8 cellular contexts compared by ENCODE assay signal in the genomic region with DNA sequence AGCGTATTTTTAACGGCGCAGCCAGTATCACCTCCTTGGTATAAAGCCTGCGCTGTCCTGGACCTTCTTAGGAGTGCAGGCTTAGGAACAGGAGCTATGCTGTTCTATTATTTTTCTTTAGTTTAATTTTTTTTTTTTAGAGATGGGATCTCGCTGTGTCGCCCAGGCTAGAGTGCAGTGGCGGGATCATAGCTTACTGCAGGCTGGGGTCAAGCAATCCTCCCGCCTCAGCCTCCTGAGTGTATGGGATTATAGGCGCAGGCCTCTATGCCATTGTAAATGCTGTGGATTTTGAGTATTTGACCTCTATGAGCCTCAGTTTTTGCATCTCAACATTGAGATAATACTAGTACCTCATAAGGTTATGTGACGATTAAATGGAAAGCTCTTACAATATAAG. TPM values are rescaled to one million over a fixed set of nuclear protein-coding genes. Genes with fewer than 3 reads are reported as not detected.
DNase-seq lines count a peak whose midpoint lies in the region; ATAC-seq and TF ChIP-seq lines count a peak whose summit lies in the region.

No MANE protein-coding gene starts in this region.

- H3K4me3 Mint-ChIP-seq in natural killer cell treated with Interleukin-12 subunit alpha and Interleukin-12 subunit beta and Interleukin-15 and Interleukin-18, amount 100 ng/mL, for 72 hours: peak overlapping the region; percentile 93

- H3K9me3 ChIP-seq in AG04450 (ENCODE audit: control insufficient read depth, insufficient read depth, low read length): no peaks in the 10 kb centered on the region; the same call in 1 of the 2 replicates
- no peaks in the 10 kb centered on the region for H3K9me3 ChIP-seq in KOPT-K1 (ENCODE audit: insufficient read depth, low read length, poor library complexity, severe bottlenecking)

- H3K27ac Mint-ChIP-seq in natural killer cell treated with Interleukin-12 subunit alpha and Interleukin-12 subunit beta and Interleukin-15 and Interleukin-18, amount 100 ng/mL, for 72 hours: peak overlapping the region; percentile 84 to 91

- H3K36me3 Mint-ChIP-seq in natural killer cell treated with Interleukin-12 subunit alpha and Interleukin-12 subunit beta and Interleukin-15 and Interleukin-18, amount 100 ng/mL, for 72 hours: peaks cover 26% of the 10 kb centered on the region

- H3K4me3 ChIP-seq in AG04450 (ENCODE audit: low read depth, low read length) (peak overlapping the region; percentile 75), dorsolateral prefrontal cortex (peak overlapping the region in 58 of 59 donors; percentile 53 to 98 (median 76))

- peaks cover 9% of the 10 kb centered on the region for H3K9me3 Mint-ChIP-seq in natural killer cell treated with Interleukin-12 subunit alpha and Interleukin-12 subunit beta and Interleukin-15 and Interleukin-18, amount 100 ng/mL, for 72 hours

- no peaks in the 10 kb centered on the region for H3K36me3 ChIP-seq in KOPT-K1 (ENCODE audit: insufficient read depth, low read length)

- peaks cover 0 to 14% of the 10 kb centered on the region in 2 donors for H3K27me3 Mint-ChIP-seq in natural killer cell treated with Interleukin-12 subunit alpha and Interleukin-12 subunit beta and Interleukin-15 and Interleukin-18, amount 100 ng/mL, for 72 hours

- peaks cover 30 to 39% of the 10 kb centered on the region in 2 donors for H3K4me1 Mint-ChIP-seq in natural killer cell treated with Interleukin-12 subunit alpha and Interleukin-12 subunit beta and Interleukin-15 and Interleukin-18, amount 100 ng/mL, for 72 hours (ENCODE audit: low read depth in 2 of 2)

- H3K27ac ChIP-seq in AG04450 (ENCODE audit: low read depth, low read length) (no peak overlapping the region), KOPT-K1 (ENCODE audit: low read depth, low read length, poor library complexity, severe bottlenecking) (peak overlapping the region; percentile 80), dorsolateral prefrontal cortex (peak overlapping the region in 57 of 59 donors; percentile 79 to 99 (median 96))

- no peak for ATAC-seq in natural killer cell treated with Interleukin-12 subunit alpha and Interleukin-12 subunit beta and Interleukin-15 and Interleukin-18, amount 100 ng/mL, for 72 hours
- ATAC-seq in HG02884 (IDR thresholded peaks at IDR 0.05; ENCODE audit: unreplicated experiment): no peak
- no peak for ATAC-seq in HG02571 (IDR thresholded peaks at IDR 0.05; ENCODE audit: unreplicated experiment)

- POLR2A ChIA-PET in AG04450 (lab: Yijun Ruan, JAX): no interaction called here

- intact Hi-C loops in dorsolateral prefrontal cortex (cut with DNase I): loop anchor here (1.0 to 10.0 kb wide), 4 partner anchors 92 to 256 kb away; a partner anchor contains a TSS

- CTCF ChIA-PET in AG04450 (lab: Charles Lee): interaction anchor here (1.2 to 5.4 kb wide), 3 partner anchors 10 to 420 kb away, joined by 4 to 58 read pairs (median 29); no protein-coding TSS in a partner anchor

- TF ChIP-seq CTCF in AG04450 (IDR thresholded peaks at IDR 0.05; ENCODE audit: low read depth, low read length) (no peak), dorsolateral prefrontal cortex (IDR thresholded peaks at IDR 0.05 in 54 of 56, conservative IDR thresholded peaks at IDR 0.05 in 2 of 56; ENCODE audit: low read depth in 1 of 56, partially characterized antibody in 56 of 56) (no peak)

- DNase-seq in AG04450 (ENCODE audit: low read depth, low spot score) (no peak), dorsolateral prefrontal cortex (no peak), DMS79 (lab: John Stamatoyannopoulos, UW) (no peak)
- no peak for DNase-seq in natural killer cell treated with Interleukin-12 subunit alpha and Interleukin-12 subunit beta and Interleukin-15 and Interleukin-18, amount 100 ng/mL, for 72 hours (ENCODE audit: low spot score)
- no peak for DNase-seq in activated CD4-positive, alpha-beta T cell treated with anti-CD3 and anti-CD28 coated beads, Interleukin-2, amount 50 U/mL, for 4 hours

- H3K27me3 ChIP-seq in AG04450 (ENCODE audit: control insufficient read depth, insufficient read depth, low read length) (peaks cover 5% of the 10 kb centered on the region), dorsolateral prefrontal cortex (no peaks in the 10 kb centered on the region)

RNA-seq across cellular contexts. Expression of a gene that starts 4.1 kb away (rescaled TPM):
- not detected in 2 replicates for polyA plus RNA-seq in AG04450 (2011; rRNA removed)
- not detected in 2 replicates for polyA minus RNA-seq in AG04450 (2011; rRNA and poly(A)+ RNA removed)
- not detected for total RNA-seq in dorsolateral prefrontal cortex
- total RNA-seq in natural killer cell treated with Interleukin-12 subunit alpha and Interleukin-12 subunit beta and Interleukin-15 and Interleukin-18, amount 100 ng/mL, for 72 hours: not detected

RNA-seq across cellular contexts. Expression of a gene that starts 15.5 kb away (rescaled TPM):
- polyA plus RNA-seq in AG04450 (2011; rRNA removed): 0.24 and 0.32 TPM in 2 replicates
- 0.28 and 0.35 TPM in 2 replicates for polyA minus RNA-seq in AG04450 (2011; rRNA and poly(A)+ RNA removed)
- total RNA-seq in dorsolateral prefrontal cortex: 10 to 100 TPM in 118 of 120 experiments, 1 to 10 TPM in 2; 7.1 to 60.5 (median 30.1) TPM
- total RNA-seq in natural killer cell treated with Interleukin-12 subunit alpha and Interleukin-12 subunit beta and Interleukin-15 and Interleukin-18, amount 100 ng/mL, for 72 hours: under 1 TPM in 1 of 2 donors, not detected in 1; 0.86 TPM

RNA-seq across cellular contexts. Expression of a gene that starts 41.7 kb away (rescaled TPM):
- polyA plus RNA-seq in AG04450 (2011; rRNA removed): 30.1 and 34.2 TPM in 2 replicates
- polyA minus RNA-seq in AG04450 (2011; rRNA and poly(A)+ RNA removed): 28.0 and 35.0 TPM in 2 replicates
- 10 to 100 TPM; 36.8 to 80.8 (median 58.2) TPM for total RNA-seq in dorsolateral prefrontal cortex
- 10 to 100 TPM; 35.9 to 48.1 TPM for total RNA-seq in natural killer cell treated with Interleukin-12 subunit alpha and Interleukin-12 subunit beta and Interleukin-15 and Interleukin-18, amount 100 ng/mL, for 72 hours

Comparison
In these comparisons a context has a peak if more than half of its experiments do, and no peak if none do; other contexts are left out.
1. RNA of a gene that starts 15.5 kb away (total RNA-seq): 7.1 to 60.5 TPM in dorsolateral prefrontal cortex; 0.86 TPM in natural killer cell treated with Interleukin-12 subunit alpha and Interleukin-12 subunit beta and Interleukin-15 and Interleukin-18, amount 100 ng/mL, for 72 hours; every median in the first group is over 4 times any median in the second.